In genomic region chr22:50401907-50402306, GRCh38 we compare ENCODE assay signal across 1 cellular context.
TF ChIP-seq lines count a peak whose summit lies in the region.

No MANE protein-coding gene starts in this region.

TF ChIP-seq in HepG2, 621 proteins besides CTCF, POLR2A, EP300 and RAD21:
- TF ChIP-seq BCLAF1 (IDR thresholded peaks at IDR 0.05) (no peak), MAFF (IDR thresholded peaks at IDR 0.05; ENCODE audit: low read depth, low read length) (peak; percentile 34), ZNF33A (CRISPR knock-in tag; IDR thresholded peaks at IDR 0.05; ENCODE audit: borderline replicate concordance) (no peak), TCF12 (IDR thresholded peaks at IDR 0.05) (no peak), TCF12 (CRISPR knock-in tag; IDR thresholded peaks at IDR 0.05) (no peak), MAFK (conservative IDR thresholded peaks at IDR 0.05 in 1 of 2, IDR thresholded peaks at IDR 0.05 in 1 of 2; ENCODE audit: low read length in 2 of 2) (peak; percentile 56 to 61; a peak in 3 of 4 replicates)
